Comparison of ENCODE assay signal across 1 cellular context in the genomic region with DNA sequence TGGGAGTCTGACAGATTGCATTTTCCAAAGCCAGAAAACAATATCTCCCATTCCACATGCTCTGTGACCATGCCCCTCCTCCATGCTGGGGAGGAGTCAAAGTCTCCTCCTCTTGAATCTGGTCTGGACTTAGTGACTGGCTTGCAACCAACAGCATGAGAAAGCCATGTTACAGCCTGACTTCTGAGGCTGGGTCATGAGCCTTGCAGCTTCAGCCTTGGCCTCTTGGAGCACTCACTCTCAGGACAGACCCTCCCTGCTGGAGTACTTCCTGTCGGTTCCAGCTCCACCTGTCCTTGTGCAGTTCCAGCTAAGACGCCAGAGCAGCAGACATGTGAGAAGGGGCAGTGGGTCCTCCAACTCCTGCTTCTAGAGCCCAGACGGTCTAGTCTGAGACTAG.
TF ChIP-seq lines count a peak whose summit lies in the region.

No MANE protein-coding gene starts in this region.

TF ChIP-seq in HepG2, 621 proteins besides CTCF, POLR2A, EP300 and RAD21 (continued from another document and continues in another):
- TF ChIP-seq, protein P1, sequence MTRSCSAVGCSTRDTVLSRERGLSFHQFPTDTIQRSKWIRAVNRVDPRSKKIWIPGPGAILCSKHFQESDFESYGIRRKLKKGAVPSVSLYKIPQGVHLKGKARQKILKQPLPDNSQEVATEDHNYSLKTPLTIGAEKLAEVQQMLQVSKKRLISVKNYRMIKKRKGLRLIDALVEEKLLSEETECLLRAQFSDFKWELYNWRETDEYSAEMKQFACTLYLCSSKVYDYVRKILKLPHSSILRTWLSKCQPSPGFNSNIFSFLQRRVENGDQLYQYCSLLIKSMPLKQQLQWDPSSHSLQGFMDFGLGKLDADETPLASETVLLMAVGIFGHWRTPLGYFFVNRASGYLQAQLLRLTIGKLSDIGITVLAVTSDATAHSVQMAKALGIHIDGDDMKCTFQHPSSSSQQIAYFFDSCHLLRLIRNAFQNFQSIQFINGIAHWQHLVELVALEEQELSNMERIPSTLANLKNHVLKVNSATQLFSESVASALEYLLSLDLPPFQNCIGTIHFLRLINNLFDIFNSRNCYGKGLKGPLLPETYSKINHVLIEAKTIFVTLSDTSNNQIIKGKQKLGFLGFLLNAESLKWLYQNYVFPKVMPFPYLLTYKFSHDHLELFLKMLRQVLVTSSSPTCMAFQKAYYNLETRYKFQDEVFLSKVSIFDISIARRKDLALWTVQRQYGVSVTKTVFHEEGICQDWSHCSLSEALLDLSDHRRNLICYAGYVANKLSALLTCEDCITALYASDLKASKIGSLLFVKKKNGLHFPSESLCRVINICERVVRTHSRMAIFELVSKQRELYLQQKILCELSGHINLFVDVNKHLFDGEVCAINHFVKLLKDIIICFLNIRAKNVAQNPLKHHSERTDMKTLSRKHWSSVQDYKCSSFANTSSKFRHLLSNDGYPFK (CRISPR knock-in tag; IDR thresholded peaks at IDR 0.05; ENCODE audit: borderline replicate concordance), result no peak
- TF ChIP-seq TARDBP (CRISPR knock-in tag; IDR thresholded peaks at IDR 0.05) (no peak), CBX5 (CRISPR knock-in tag; IDR thresholded peaks at IDR 0.05; ENCODE audit: borderline replicate concordance) (peak; percentile 61; the same call in 1 of the 2 replicates), ZSCAN12 (CRISPR knock-in tag; IDR thresholded peaks at IDR 0.05) (no peak), ZNF674 (CRISPR knock-in tag; IDR thresholded peaks at IDR 0.05; ENCODE audit: low read depth) (no peak), ZNF678 (CRISPR knock-in tag; IDR thresholded peaks at IDR 0.05) (no peak), CBFB (CRISPR knock-in tag; IDR thresholded peaks at IDR 0.05) (no peak), SOX6 (IDR thresholded peaks at IDR 0.05) (no peak), SOX6 (CRISPR knock-in tag; IDR thresholded peaks at IDR 0.05) (0 out of 2 replicates have a peak, but pooled peaks have one; percentile 31), TSC22D2 (CRISPR knock-in tag; IDR thresholded peaks at IDR 0.05; ENCODE audit: borderline replicate concordance) (no peak), NR2F6 (IDR thresholded peaks at IDR 0.05) (no peak), NR2F6 (CRISPR knock-in tag; IDR thresholded peaks at IDR 0.05) (peak; percentile 37; the same call in 1 of the 2 replicates), TAF1 (CRISPR knock-in tag; IDR thresholded peaks at IDR 0.05) (no peak), GABPA (IDR thresholded peaks at IDR 0.05; ENCODE audit: low read depth, low read length) (no peak), GABPA (CRISPR knock-in tag; IDR thresholded peaks at IDR 0.05; ENCODE audit: low read depth) (peak; percentile 53; the same call in 1 of the 2 replicates), ZNF614 (CRISPR knock-in tag; IDR thresholded peaks at IDR 0.05; ENCODE audit: borderline replicate concordance) (0 out of 2 replicates have a peak, but pooled peaks have one; percentile 36), STAG1 (CRISPR knock-in tag; IDR thresholded peaks at IDR 0.05) (0 out of 2 replicates have a peak, but pooled peaks have one; percentile 10), HNF4A (CRISPR knock-in tag; IDR thresholded peaks at IDR 0.05) (peak; percentile 58; the same call in 1 of the 2 replicates), TMF1 (CRISPR knock-in tag; IDR thresholded peaks at IDR 0.05; ENCODE audit: low read depth) (no peak), ATF7-NPFF (CRISPR knock-in tag; IDR thresholded peaks at IDR 0.05; ENCODE audit: low read depth) (no peak), HOXD1 (CRISPR knock-in tag; IDR thresholded peaks at IDR 0.05) (no peak), LCORL (IDR thresholded peaks at IDR 0.05) (no peak), LCORL (CRISPR knock-in tag; IDR thresholded peaks at IDR 0.05) (no peak), MYNN (CRISPR knock-in tag; IDR thresholded peaks at IDR 0.05; ENCODE audit: low read depth) (no peak), POGZ (CRISPR knock-in tag; IDR thresholded peaks at IDR 0.05) (peak; percentile 50; the same call in 1 of the 2 replicates), HNRNPK (IDR thresholded peaks at IDR 0.05; ENCODE audit: low read depth, low read length, poor library complexity, severe bottlenecking) (no peak), ZNF263 (CRISPR knock-in tag; IDR thresholded peaks at IDR 0.05) (peak; percentile 91), RFXANK (CRISPR knock-in tag; IDR thresholded peaks at IDR 0.05) (no peak), POLR2AphosphoS5 (IDR thresholded peaks at IDR 0.05; ENCODE audit: low read depth, low read length) (no peak), KDM5A (IDR thresholded peaks at IDR 0.05; ENCODE audit: borderline replicate concordance, low read length) (no peak), ZNF781 (CRISPR knock-in tag; IDR thresholded peaks at IDR 0.05; ENCODE audit: borderline replicate concordance, not compliant biosample characterization) (peak; percentile 46), FOXK1 (CRISPR knock-in tag; IDR thresholded peaks at IDR 0.05; ENCODE audit: borderline replicate concordance, low read depth) (no peak), MEIS1 (CRISPR knock-in tag; IDR thresholded peaks at IDR 0.05; ENCODE audit: borderline replicate concordance) (no peak), KAT8 (CRISPR knock-in tag; IDR thresholded peaks at IDR 0.05) (peak; percentile 40; the same call in 1 of the 2 replicates), ZNF720 (CRISPR knock-in tag; IDR thresholded peaks at IDR 0.05) (no peak), ZNF44 (CRISPR knock-in tag; IDR thresholded peaks at IDR 0.05) (no peak), RORA (CRISPR knock-in tag; IDR thresholded peaks at IDR 0.05) (no peak), ZNF331 (CRISPR knock-in tag; IDR thresholded peaks at IDR 0.05) (peak; percentile 69), ZNF274 (CRISPR knock-in tag; IDR thresholded peaks at IDR 0.05) (no peak), ZNF563 (CRISPR knock-in tag; IDR thresholded peaks at IDR 0.05) (no peak), GABPB1 (CRISPR knock-in tag; IDR thresholded peaks at IDR 0.05) (0 out of 2 replicates have a peak, but pooled peaks have one; percentile 37), KMT2A (CRISPR knock-in tag; IDR thresholded peaks at IDR 0.05) (0 out of 2 replicates have a peak, but pooled peaks have one; percentile 23), ZMYM4 (CRISPR knock-in tag; IDR thresholded peaks at IDR 0.05) (peak; percentile 73), CAMTA2 (CRISPR knock-in tag; IDR thresholded peaks at IDR 0.05; ENCODE audit: borderline replicate concordance) (no peak), ZNF234 (CRISPR knock-in tag; conservative IDR thresholded peaks at IDR 0.05) (no peak)
- TF ChIP-seq, protein P2, sequence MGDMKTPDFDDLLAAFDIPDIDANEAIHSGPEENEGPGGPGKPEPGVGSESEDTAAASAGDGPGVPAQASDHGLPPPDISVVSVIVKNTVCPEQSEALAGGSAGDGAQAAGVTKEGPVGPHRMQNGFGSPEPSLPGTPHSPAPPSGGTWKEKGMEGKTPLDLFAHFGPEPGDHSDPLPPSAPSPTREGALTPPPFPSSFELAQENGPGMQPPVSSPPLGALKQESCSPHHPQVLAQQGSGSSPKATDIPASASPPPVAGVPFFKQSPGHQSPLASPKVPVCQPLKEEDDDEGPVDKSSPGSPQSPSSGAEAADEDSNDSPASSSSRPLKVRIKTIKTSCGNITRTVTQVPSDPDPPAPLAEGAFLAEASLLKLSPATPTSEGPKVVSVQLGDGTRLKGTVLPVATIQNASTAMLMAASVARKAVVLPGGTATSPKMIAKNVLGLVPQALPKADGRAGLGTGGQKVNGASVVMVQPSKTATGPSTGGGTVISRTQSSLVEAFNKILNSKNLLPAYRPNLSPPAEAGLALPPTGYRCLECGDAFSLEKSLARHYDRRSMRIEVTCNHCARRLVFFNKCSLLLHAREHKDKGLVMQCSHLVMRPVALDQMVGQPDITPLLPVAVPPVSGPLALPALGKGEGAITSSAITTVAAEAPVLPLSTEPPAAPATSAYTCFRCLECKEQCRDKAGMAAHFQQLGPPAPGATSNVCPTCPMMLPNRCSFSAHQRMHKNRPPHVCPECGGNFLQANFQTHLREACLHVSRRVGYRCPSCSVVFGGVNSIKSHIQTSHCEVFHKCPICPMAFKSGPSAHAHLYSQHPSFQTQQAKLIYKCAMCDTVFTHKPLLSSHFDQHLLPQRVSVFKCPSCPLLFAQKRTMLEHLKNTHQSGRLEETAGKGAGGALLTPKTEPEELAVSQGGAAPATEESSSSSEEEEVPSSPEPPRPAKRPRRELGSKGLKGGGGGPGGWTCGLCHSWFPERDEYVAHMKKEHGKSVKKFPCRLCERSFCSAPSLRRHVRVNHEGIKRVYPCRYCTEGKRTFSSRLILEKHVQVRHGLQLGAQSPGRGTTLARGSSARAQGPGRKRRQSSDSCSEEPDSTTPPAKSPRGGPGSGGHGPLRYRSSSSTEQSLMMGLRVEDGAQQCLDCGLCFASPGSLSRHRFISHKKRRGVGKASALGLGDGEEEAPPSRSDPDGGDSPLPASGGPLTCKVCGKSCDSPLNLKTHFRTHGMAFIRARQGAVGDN (CRISPR knock-in tag; IDR thresholded peaks at IDR 0.05), result peak; percentile 27; the same call in 1 of the 2 replicates
- TF ChIP-seq, protein P3, sequence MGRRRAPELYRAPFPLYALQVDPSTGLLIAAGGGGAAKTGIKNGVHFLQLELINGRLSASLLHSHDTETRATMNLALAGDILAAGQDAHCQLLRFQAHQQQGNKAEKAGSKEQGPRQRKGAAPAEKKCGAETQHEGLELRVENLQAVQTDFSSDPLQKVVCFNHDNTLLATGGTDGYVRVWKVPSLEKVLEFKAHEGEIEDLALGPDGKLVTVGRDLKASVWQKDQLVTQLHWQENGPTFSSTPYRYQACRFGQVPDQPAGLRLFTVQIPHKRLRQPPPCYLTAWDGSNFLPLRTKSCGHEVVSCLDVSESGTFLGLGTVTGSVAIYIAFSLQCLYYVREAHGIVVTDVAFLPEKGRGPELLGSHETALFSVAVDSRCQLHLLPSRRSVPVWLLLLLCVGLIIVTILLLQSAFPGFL (CRISPR knock-in tag; IDR thresholded peaks at IDR 0.05), result no peak
- TF ChIP-seq, protein P4, sequence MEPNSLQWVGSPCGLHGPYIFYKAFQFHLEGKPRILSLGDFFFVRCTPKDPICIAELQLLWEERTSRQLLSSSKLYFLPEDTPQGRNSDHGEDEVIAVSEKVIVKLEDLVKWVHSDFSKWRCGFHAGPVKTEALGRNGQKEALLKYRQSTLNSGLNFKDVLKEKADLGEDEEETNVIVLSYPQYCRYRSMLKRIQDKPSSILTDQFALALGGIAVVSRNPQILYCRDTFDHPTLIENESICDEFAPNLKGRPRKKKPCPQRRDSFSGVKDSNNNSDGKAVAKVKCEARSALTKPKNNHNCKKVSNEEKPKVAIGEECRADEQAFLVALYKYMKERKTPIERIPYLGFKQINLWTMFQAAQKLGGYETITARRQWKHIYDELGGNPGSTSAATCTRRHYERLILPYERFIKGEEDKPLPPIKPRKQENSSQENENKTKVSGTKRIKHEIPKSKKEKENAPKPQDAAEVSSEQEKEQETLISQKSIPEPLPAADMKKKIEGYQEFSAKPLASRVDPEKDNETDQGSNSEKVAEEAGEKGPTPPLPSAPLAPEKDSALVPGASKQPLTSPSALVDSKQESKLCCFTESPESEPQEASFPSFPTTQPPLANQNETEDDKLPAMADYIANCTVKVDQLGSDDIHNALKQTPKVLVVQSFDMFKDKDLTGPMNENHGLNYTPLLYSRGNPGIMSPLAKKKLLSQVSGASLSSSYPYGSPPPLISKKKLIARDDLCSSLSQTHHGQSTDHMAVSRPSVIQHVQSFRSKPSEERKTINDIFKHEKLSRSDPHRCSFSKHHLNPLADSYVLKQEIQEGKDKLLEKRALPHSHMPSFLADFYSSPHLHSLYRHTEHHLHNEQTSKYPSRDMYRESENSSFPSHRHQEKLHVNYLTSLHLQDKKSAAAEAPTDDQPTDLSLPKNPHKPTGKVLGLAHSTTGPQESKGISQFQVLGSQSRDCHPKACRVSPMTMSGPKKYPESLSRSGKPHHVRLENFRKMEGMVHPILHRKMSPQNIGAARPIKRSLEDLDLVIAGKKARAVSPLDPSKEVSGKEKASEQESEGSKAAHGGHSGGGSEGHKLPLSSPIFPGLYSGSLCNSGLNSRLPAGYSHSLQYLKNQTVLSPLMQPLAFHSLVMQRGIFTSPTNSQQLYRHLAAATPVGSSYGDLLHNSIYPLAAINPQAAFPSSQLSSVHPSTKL (CRISPR knock-in tag; IDR thresholded peaks at IDR 0.05), result peak; percentile 18; the same call in 1 of the 2 replicates
- TF ChIP-seq, protein P5, sequence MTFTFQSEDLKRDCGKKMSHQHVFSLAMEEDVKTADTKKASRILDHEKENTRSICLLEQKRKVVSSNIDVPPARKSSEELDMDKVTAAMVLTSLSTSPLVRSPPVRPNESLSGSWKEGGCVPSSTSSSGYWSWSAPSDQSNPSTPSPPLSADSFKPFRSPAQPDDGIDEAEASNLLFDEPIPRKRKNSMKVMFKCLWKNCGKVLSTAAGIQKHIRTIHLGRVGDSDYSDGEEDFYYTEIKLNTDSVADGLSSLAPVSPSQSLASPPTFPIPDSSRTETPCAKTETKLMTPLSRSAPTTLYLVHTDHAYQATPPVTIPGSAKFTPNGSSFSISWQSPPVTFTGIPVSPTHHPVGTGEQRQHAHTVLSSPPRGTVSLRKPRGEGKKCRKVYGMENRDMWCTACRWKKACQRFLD (CRISPR knock-in tag; IDR thresholded peaks at IDR 0.05; ENCODE audit: borderline replicate concordance), result no peak
- TF ChIP-seq, protein P6, sequence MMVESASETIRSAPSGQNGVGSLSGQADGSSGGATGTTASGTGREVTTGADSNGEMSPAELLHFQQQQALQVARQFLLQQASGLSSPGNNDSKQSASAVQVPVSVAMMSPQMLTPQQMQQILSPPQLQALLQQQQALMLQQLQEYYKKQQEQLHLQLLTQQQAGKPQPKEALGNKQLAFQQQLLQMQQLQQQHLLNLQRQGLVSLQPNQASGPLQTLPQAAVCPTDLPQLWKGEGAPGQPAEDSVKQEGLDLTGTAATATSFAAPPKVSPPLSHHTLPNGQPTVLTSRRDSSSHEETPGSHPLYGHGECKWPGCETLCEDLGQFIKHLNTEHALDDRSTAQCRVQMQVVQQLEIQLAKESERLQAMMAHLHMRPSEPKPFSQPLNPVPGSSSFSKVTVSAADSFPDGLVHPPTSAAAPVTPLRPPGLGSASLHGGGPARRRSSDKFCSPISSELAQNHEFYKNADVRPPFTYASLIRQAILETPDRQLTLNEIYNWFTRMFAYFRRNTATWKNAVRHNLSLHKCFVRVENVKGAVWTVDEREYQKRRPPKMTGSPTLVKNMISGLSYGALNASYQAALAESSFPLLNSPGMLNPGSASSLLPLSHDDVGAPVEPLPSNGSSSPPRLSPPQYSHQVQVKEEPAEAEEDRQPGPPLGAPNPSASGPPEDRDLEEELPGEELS (CRISPR knock-in tag; IDR thresholded peaks at IDR 0.05), result no peak
- TF ChIP-seq, protein P7, sequence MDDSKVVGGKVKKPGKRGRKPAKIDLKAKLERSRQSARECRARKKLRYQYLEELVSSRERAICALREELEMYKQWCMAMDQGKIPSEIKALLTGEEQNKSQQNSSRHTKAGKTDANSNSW (CRISPR knock-in tag; IDR thresholded peaks at IDR 0.05; ENCODE audit: borderline replicate concordance), result no peak
- TF ChIP-seq, protein P8, sequence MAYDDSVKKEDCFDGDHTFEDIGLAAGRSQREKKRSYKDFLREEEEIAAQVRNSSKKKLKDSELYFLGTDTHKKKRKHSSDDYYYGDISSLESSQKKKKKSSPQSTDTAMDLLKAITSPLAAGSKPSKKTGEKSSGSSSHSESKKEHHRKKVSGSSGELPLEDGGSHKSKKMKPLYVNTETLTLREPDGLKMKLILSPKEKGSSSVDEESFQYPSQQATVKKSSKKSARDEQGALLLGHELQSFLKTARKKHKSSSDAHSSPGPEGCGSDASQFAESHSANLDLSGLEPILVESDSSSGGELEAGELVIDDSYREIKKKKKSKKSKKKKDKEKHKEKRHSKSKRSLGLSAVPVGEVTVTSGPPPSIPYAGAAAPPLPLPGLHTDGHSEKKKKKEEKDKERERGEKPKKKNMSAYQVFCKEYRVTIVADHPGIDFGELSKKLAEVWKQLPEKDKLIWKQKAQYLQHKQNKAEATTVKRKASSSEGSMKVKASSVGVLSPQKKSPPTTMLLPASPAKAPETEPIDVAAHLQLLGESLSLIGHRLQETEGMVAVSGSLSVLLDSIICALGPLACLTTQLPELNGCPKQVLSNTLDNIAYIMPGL (CRISPR knock-in tag; IDR thresholded peaks at IDR 0.05; ENCODE audit: borderline replicate concordance in 1 of 2, low read depth in 1 of 2), result 0 out of 4 replicates have a peak, but pooled peaks of 1 of the 2 experiments have one; percentile 30
